29 cellular contexts compared by ENCODE assay signal in genomic region chr11:129226207-129226798, GRCh38.
"Had no signal": no experiment of that assay in that cellular context is flagged by ENCODE, and none has a peak within 500 bp of the region (broad histone marks: within the 10 kb centered on the region; RNA-seq: fewer than 3 reads in every experiment).

No MANE protein-coding gene starts in this region.

- H3K4me2 ChIP-seq: neural progenitor cell had no signal

- H3K4me3 ChIP-seq: neural progenitor cell, ovary, psoas muscle, right lobe of liver, sigmoid colon, spleen, stomach, thoracic aorta, thyroid gland, tibial nerve, upper lobe of left lung, vagina had no signal

- H3K36me3 ChIP-seq: ovary, right lobe of liver, sigmoid colon, spleen, stomach, thoracic aorta, thyroid gland, tibial nerve, upper lobe of left lung, vagina had no signal

- H3K36me3 Mint-ChIP-seq: stimulated activated effector memory CD8-positive, alpha-beta T cell treated with anti-CD3 and anti-CD28 coated beads, Interleukin-12 subunit alpha, Interleukin-12 subunit beta, amount 100 ng/mL, for 72 hours had no signal

- H3K27ac Mint-ChIP-seq: natural killer cell; nephron; neural progenitor cell; progenitor cell of endocrine pancreas; stimulated activated effector memory CD8-positive, alpha-beta T cell treated with anti-CD3 and anti-CD28 coated beads, Interleukin-12 subunit alpha, Interleukin-12 subunit beta, amount 100 ng/mL, for 72 hours; stimulated activated naive B cell treated with anti-CD40 and anti-IgM and Interleukin-4, amounts not matched to agents 10 μg/mL and 1 μg/mL and 100 μg/mL, for 72 hours; stimulated activated naive CD8-positive, alpha-beta T cell treated with anti-CD3 and anti-CD28 coated beads, Interleukin-15, Interleukin-2, amounts not matched to agents 100 ng/mL and 50 ng/mL, for 24 hours had no signal

- H3K4me1 ChIP-seq: parathyroid adenoma, thyroid gland had no signal

- ATAC-seq: natural killer cell; psoas muscle; right cardiac atrium; right lobe of liver; stimulated activated effector memory CD8-positive, alpha-beta T cell treated with anti-CD3 and anti-CD28 coated beads, Interleukin-12 subunit alpha, Interleukin-12 subunit beta, amount 100 ng/mL, for 72 hours; stimulated activated naive B cell treated with anti-CD40 and anti-IgM and Interleukin-4, amounts not matched to agents 10 μg/mL and 1 μg/mL and 100 μg/mL, for 72 hours had no signal

- DNase-seq: natural killer cell; occipital lobe; ovary; posterior cingulate gyrus; psoas muscle; right cardiac atrium; right lobe of liver; sigmoid colon; small intestine; spleen; stimulated activated CD4-positive, alpha-beta T cell treated with anti-CD3 and anti-CD28 coated beads, Interleukin-12 subunit alpha, Interleukin-12 subunit beta, amount 100 ng/mL, for 4 hours; stimulated activated CD4-positive, alpha-beta T cell treated with anti-CD3 and anti-CD28 coated beads, Interleukin-2, amount 100 ng/mL, for 24 hours; stimulated activated CD4-positive, alpha-beta T cell treated with anti-CD3 and anti-CD28 coated beads, Interleukin-2, amount 100 ng/mL, for 48 hours; stimulated activated CD4-positive, alpha-beta T cell treated with anti-CD3 and anti-CD28 coated beads, Interleukin-4, amount 100 ng/mL, for 24 hours; stimulated activated naive B cell treated with anti-CD40 and anti-IgM and Interleukin-4, amounts not matched to agents 10 μg/mL and 1 μg/mL and 100 μg/mL, for 72 hours; stimulated activated naive CD4-positive, alpha-beta T cell treated with Interleukin-2 at 50 U/mL for 16 hours; stomach; thyroid gland; trophoblast cell; upper lobe of left lung had no signal

- H3K27me3 Mint-ChIP-seq: progenitor cell of endocrine pancreas; stimulated activated naive B cell treated with anti-CD40 and anti-IgM and Interleukin-4, amounts not matched to agents 10 μg/mL and 1 μg/mL and 100 μg/mL, for 72 hours; stimulated activated naive CD8-positive, alpha-beta T cell treated with anti-CD3 and anti-CD28 coated beads, Interleukin-15, Interleukin-2, amounts not matched to agents 100 ng/mL and 50 ng/mL, for 24 hours had no signal

- H3K4me3 Mint-ChIP-seq: natural killer cell; nephron; neural progenitor cell; stimulated activated effector memory CD8-positive, alpha-beta T cell treated with anti-CD3 and anti-CD28 coated beads, Interleukin-12 subunit alpha, Interleukin-12 subunit beta, amount 100 ng/mL, for 72 hours; stimulated activated naive B cell treated with anti-CD40 and anti-IgM and Interleukin-4, amounts not matched to agents 10 μg/mL and 1 μg/mL and 100 μg/mL, for 72 hours; stimulated activated naive CD8-positive, alpha-beta T cell treated with anti-CD3 and anti-CD28 coated beads, Interleukin-15, Interleukin-2, amounts not matched to agents 100 ng/mL and 50 ng/mL, for 24 hours had no signal

- H3K9ac ChIP-seq: neural progenitor cell, parathyroid adenoma had no signal

- H3K27ac ChIP-seq: neural progenitor cell, ovary, parathyroid adenoma, psoas muscle, right lobe of liver, sigmoid colon, spleen, stomach, thoracic aorta, thyroid gland, tibial nerve, upper lobe of left lung, vagina had no signal

- H2AFZ ChIP-seq: neural progenitor cell, parathyroid adenoma had no signal

- H3K4me1 Mint-ChIP-seq: natural killer cell; stimulated activated effector memory CD8-positive, alpha-beta T cell treated with anti-CD3 and anti-CD28 coated beads, Interleukin-12 subunit alpha, Interleukin-12 subunit beta, amount 100 ng/mL, for 72 hours; stimulated activated naive B cell treated with anti-CD40 and anti-IgM and Interleukin-4, amounts not matched to agents 10 μg/mL and 1 μg/mL and 100 μg/mL, for 72 hours had no signal

- H3K9me3 ChIP-seq: ovary, right lobe of liver, thyroid gland had no signal

- H3K27me3 ChIP-seq: neural progenitor cell, ovary, right lobe of liver, sigmoid colon, spleen, stomach, thyroid gland, tibial nerve, upper lobe of left lung, vagina had no signal
